In genomic region chr11:76629133-76629852, GRCh38 we compare ENCODE assay signal across 1 cellular context.
A peak's percentile ranks its signal among the peaks of the same experiment; 100 is the strongest.
TF ChIP-seq lines count a peak whose summit lies in the region.

No MANE protein-coding gene starts in this region.

TF ChIP-seq in endothelial cell of umbilical vein, 7 proteins besides CTCF, POLR2A, EP300 and RAD21 (continued from another document):
- TF ChIP-seq MAX (IDR thresholded peaks at IDR 0.05; ENCODE audit: insufficient read depth, insufficient read length) (peak; percentile 92), GATA2 (IDR thresholded peaks at IDR 0.05; ENCODE audit: insufficient read depth, insufficient read length, low read depth, low read length) (no peak), FOS (IDR thresholded peaks at IDR 0.05; ENCODE audit: borderline replicate concordance, insufficient read depth, low read length) (peak; percentile 26), MYC (IDR thresholded peaks at IDR 0.05; ENCODE audit: low read depth, low read length) (peak; percentile 55)
